8 cellular contexts compared by ENCODE assay signal in genomic region chr1:150010388-150011115, GRCh38. TPM values are rescaled to one million over a fixed set of nuclear protein-coding genes. Genes with fewer than 3 reads are reported as not detected.
DNase-seq lines count a peak whose midpoint lies in the region; ATAC-seq, FAIRE-seq and TF ChIP-seq lines count a peak whose summit lies in the region.

Gene OTUD7B (minus strand): TSS chr1:150010726. CDS start chr1:149977510, 33,216 bp downstream.

- H3K4me1 Mint-ChIP-seq in astrocyte (ENCODE audit: low read depth, unreplicated experiment) = peaks cover 21% of the 10 kb centered on the region

- no peaks in the 10 kb centered on the region for H3K27me3 Mint-ChIP-seq in astrocyte (ENCODE audit: low read depth, unreplicated experiment)

- peak; percentile 85 to 91 for TF ChIP-seq POLR2A in uterus (IDR thresholded peaks at IDR 0.05)

- no peak for FAIRE-seq in astrocyte (lab: Jason Lieb, UNC)

- H3K9me3 ChIP-seq in astrocyte (ENCODE audit: insufficient read depth, low read depth, low read length) (no peaks in the 10 kb centered on the region), uterus (no peaks in the 10 kb centered on the region)

- H3K27me3 ChIP-seq in astrocyte (ENCODE audit: insufficient read depth, low read length) = no peaks in the 10 kb centered on the region
- H3K27me3 ChIP-seq in rectal smooth muscle tissue (ENCODE audit: control insufficient read depth, insufficient read depth, low read length) = no peaks in the 10 kb centered on the region
- no peaks in the 10 kb centered on the region for H3K27me3 ChIP-seq in uterus

- DNase-seq in NCI-H1417 treated with DMSO at 0.1 percent for 48 hours (lab: John Stamatoyannopoulos, UW) (peak; percentile 30), T-helper 22 cell (ENCODE audit: low read depth) (peak; percentile 25), astrocyte (ENCODE audit: low read depth) (peak; percentile 73), hepatic stellate cell (ENCODE audit: low spot score) (peak; percentile 85), uterus (peak; percentile 83 to 91)

- peaks cover 4% of the 10 kb centered on the region for H3K36me3 ChIP-seq in astrocyte (ENCODE audit: insufficient read depth, low read length)
- H3K36me3 ChIP-seq in rectal smooth muscle tissue (ENCODE audit: control insufficient read depth, insufficient read depth, low read length) = no peaks in the 10 kb centered on the region
- H3K36me3 ChIP-seq in uterus = no peaks in the 10 kb centered on the region

- H3K79me2 ChIP-seq in astrocyte (ENCODE audit: insufficient read depth, low read length) = peaks cover 46% of the 10 kb centered on the region

- TF ChIP-seq CTCF in GM12874 (IDR thresholded peaks at IDR 0.05; ENCODE audit: insufficient read depth, low read depth, low read length) = peak; percentile 16; the same call in 1 of the 2 replicates
- no peak for TF ChIP-seq CTCF in astrocyte (IDR thresholded peaks at IDR 0.05; ENCODE audit: insufficient read depth, low read depth, low read length)
- peak in 2 of 4 experiments; percentile 21 to 30 for TF ChIP-seq CTCF in uterus (IDR thresholded peaks at IDR 0.05)

- H4K20me1 ChIP-seq in astrocyte (ENCODE audit: insufficient read depth, low read length) = peaks cover 29% of the 10 kb centered on the region

- peak; percentile 84 for ATAC-seq in HG02678 (IDR thresholded peaks at IDR 0.05; ENCODE audit: unreplicated experiment)

- no peaks in the 10 kb centered on the region for H3K9me3 Mint-ChIP-seq in astrocyte (ENCODE audit: unreplicated experiment)

- peak within 1 kb of the TSS; percentile 83 for H3K4me2 ChIP-seq in astrocyte (ENCODE audit: low read length)

- H3K4me1 ChIP-seq in astrocyte (ENCODE audit: insufficient read depth, low read length) (peaks cover 29% of the 10 kb centered on the region), rectal smooth muscle tissue (ENCODE audit: control insufficient read depth, insufficient read depth, low read length) (peaks cover 26% of the 10 kb centered on the region), uterus (peaks cover 0 to 16% of the 10 kb centered on the region in 2 donors)

- H3K27ac Mint-ChIP-seq in astrocyte (ENCODE audit: unreplicated experiment) = peak within 1 kb of the TSS; percentile 94

- H3K36me3 Mint-ChIP-seq in astrocyte (ENCODE audit: low read depth, unreplicated experiment) = no peaks in the 10 kb centered on the region

- peak within 1 kb of the TSS; percentile 95 for H2AFZ ChIP-seq in astrocyte (ENCODE audit: low read depth, low read length)

- peak within 1 kb of the TSS; percentile 93 for H3K4me3 Mint-ChIP-seq in astrocyte (ENCODE audit: unreplicated experiment)

- peak within 1 kb of the TSS; percentile 97 for H3K4me3 ChIP-seq in astrocyte (ENCODE audit: insufficient read depth, low read depth, low read length)
- peak within 1 kb of the TSS; percentile 97 for H3K4me3 ChIP-seq in rectal smooth muscle tissue (ENCODE audit: low read length)
- peak within 1 kb of the TSS; percentile 57 to 85 for H3K4me3 ChIP-seq in uterus

- intact Hi-C loops in uterus (cut with DNase I; ENCODE audit: low total_unique reads) = no loop called here

- H3K27ac ChIP-seq in astrocyte (ENCODE audit: low read depth, low read length) (peak within 1 kb of the TSS; percentile 96), rectal smooth muscle tissue (ENCODE audit: low read depth, low read length) (peak within 1 kb of the TSS; percentile 95), uterus (peak within 1 kb of the TSS; percentile 94)

- H3K9ac ChIP-seq in astrocyte (ENCODE audit: low read length) = peak within 1 kb of the TSS; percentile 100
- peak within 1 kb of the TSS; percentile 96 for H3K9ac ChIP-seq in rectal smooth muscle tissue (ENCODE audit: low read length)

RNA-seq across cellular contexts. Expression of gene OTUD7B, which starts in this region (rescaled TPM):
- 31.9 and 33.1 TPM in 2 replicates for total RNA-seq in astrocyte
- 10 to 100 TPM in 3 of 4 donors, 1 to 10 TPM in 1; 9.7 to 44.9 (median 28.8) TPM for total RNA-seq in uterus

Comparison
In these comparisons a context has a peak if more than half of its experiments do, and no peak if none do; other contexts are left out.
1. Peak in every context shown above with its lines: DNase-seq, ATAC-seq, H3K4me3 ChIP-seq and H3K27ac ChIP-seq.
2. DNase-seq: peak in every context shown above with its lines; median percentile 87 in uterus; 85 in hepatic stellate cell; 73 in astrocyte; 30 in NCI-H1417 treated with DMSO at 0.1 percent for 48 hours; 25 in T-helper 22 cell.